11 cellular contexts compared by ENCODE assay signal in genomic region chr5:78627175-78627574, GRCh38. TPM values are rescaled to one million over a fixed set of nuclear protein-coding genes. Genes with fewer than 3 reads are reported as not detected.
DNase-seq lines count a peak whose midpoint lies in the region; ATAC-seq and TF ChIP-seq lines count a peak whose summit lies in the region.
"Had no signal": no experiment of that assay in that cellular context is flagged by ENCODE, and none has a peak within 500 bp of the region (broad histone marks: within the 10 kb centered on the region; RNA-seq: fewer than 3 reads in every experiment).

No MANE protein-coding gene starts in this region.

- peak; percentile 50 for DNase-seq in Ammon's horn (ENCODE audit: low spot score)
- DNase-seq in MM.1S, result no peak
- DNase-seq in mammary epithelial cell, result no peak
- DNase-seq in stimulated activated CD4-positive, alpha-beta T cell treated with anti-CD3 and anti-CD28 coated beads, Interleukin-2, amount 100 ng/mL, for 24 hours, result no peak
- no peak for DNase-seq in CD4-positive, alpha-beta T cell
- DNase-seq in stimulated activated CD4-positive, alpha-beta T cell treated with anti-CD3 and anti-CD28 coated beads, Interleukin-4, amount 100 ng/mL, for 1 hour, result no peak
- DNase-seq: GDM1, T1000 had no signal

- H3K4me2 ChIP-seq in MM.1S (ENCODE audit: low read depth, low read length) (no peak overlapping the region), mammary epithelial cell (ENCODE audit: insufficient read depth, low read depth, low read length) (no peak overlapping the region)
- H3K4me2 ChIP-seq: KMS-11 had no signal

- H3K36me3 ChIP-seq in MM.1S (replicated peaks; ENCODE audit: insufficient read depth, low read length) (no peaks in the 10 kb centered on the region), mammary epithelial cell (ENCODE audit: insufficient read depth, low read length) (peaks cover 17% of the 10 kb centered on the region), mesodermal cell (ENCODE audit: control insufficient read depth, insufficient read depth, low read length) (peaks cover 57% of the 10 kb centered on the region)

- H3K9me3 Mint-ChIP-seq in CD4-positive, alpha-beta T cell, result no peaks in the 10 kb centered on the region

- no peaks in the 10 kb centered on the region for H3K79me2 ChIP-seq in MM.1S (ENCODE audit: low read length)
- peaks cover 90% of the 10 kb centered on the region for H3K79me2 ChIP-seq in mammary epithelial cell (ENCODE audit: insufficient read depth, low read length)

- dilution Hi-C loops in mammary epithelial cell (cut with HindIII; ENCODE audit: low sequenced_read_pairs), result loop anchor here (5.0 kb wide), 2 partner anchors 35 to 70 kb away; no protein-coding TSS in a partner anchor

- H2AFZ ChIP-seq in MM.1S (ENCODE audit: low read length) (no peak overlapping the region), mammary epithelial cell (ENCODE audit: low read depth, low read length) (no peak overlapping the region)

- H3K9me3 ChIP-seq in MM.1S (replicated peaks; ENCODE audit: insufficient read depth, low read length), result no peaks in the 10 kb centered on the region
- H3K9me3 ChIP-seq in mammary epithelial cell (replicated peaks; ENCODE audit: insufficient read depth, low read length), result no peaks in the 10 kb centered on the region
- peaks cover 2% of the 10 kb centered on the region for H3K9me3 ChIP-seq in mesodermal cell (ENCODE audit: control insufficient read depth, low read length)
- H3K9me3 ChIP-seq in CD4-positive, alpha-beta T cell (ENCODE audit: control insufficient read depth, low read length), result no peaks in the 10 kb centered on the region

- no peak for ATAC-seq in CD4-positive, alpha-beta T cell (ENCODE audit: poor library complexity)
- no peak for ATAC-seq in GM18858 (IDR thresholded peaks at IDR 0.05; ENCODE audit: unreplicated experiment)

- H3K27ac Mint-ChIP-seq in CD4-positive, alpha-beta T cell, result no peak overlapping the region

- H3K4me3 ChIP-seq in MM.1S (ENCODE audit: low read length), result no peak overlapping the region
- H3K4me3 ChIP-seq in mammary epithelial cell (replicated peaks in 1 of 3; ENCODE audit: insufficient read depth in 1 of 3, low read depth in 2 of 3, low read length in 3 of 3), result no peak overlapping the region
- H3K4me3 ChIP-seq in mesodermal cell (ENCODE audit: extremely low read depth, insufficient read depth, low read length, poor library complexity, severe bottlenecking), result no peak overlapping the region

- in situ Hi-C loops in mammary epithelial cell (cut with MboI; ENCODE audit: low sequenced_read_pairs in 2 of 2), result loop anchor here in 1 of 2 donors (25.0 kb wide), 1 partner anchor 260 kb away; no protein-coding TSS in a partner anchor

- 67% methylated on average over 3 of the region's 3 CpGs for WGBS in mammary epithelial cell (ENCODE audit: low coverage, missing lambda C conversion rate)
- 87 to 96% methylated on average over 3 of the region's 3 CpGs for WGBS in mesodermal cell (ENCODE audit: insufficient coverage in 2 of 2), 2 experiments

- H3K27me3 Mint-ChIP-seq in CD4-positive, alpha-beta T cell, result peaks cover 12% of the 10 kb centered on the region

- BruUV-seq in mammary epithelial cell (replicated peaks; lab: Mats Ljungman, UMichigan), result no TSS peak

- CTCF ChIA-PET in mammary epithelial cell (lab: Charles Lee; ENCODE audit: low non-redundant PET), result no interaction called here
- CTCF ChIA-PET in CD4-positive, alpha-beta T cell (lab: Charles Lee), result no interaction called here

- H3K9me2 ChIP-seq in MM.1S (replicated peaks; ENCODE audit: insufficient read depth, low read length), result no peaks in the 10 kb centered on the region

- intact Hi-C loops in mammary epithelial cell (cut with micrococcal nuclease), result no loop called here
- intact Hi-C loops in CD4-positive, alpha-beta T cell (cut with DNase I, micrococcal nuclease), result no loop called here

- H3K36me3 Mint-ChIP-seq in CD4-positive, alpha-beta T cell (ENCODE audit: low read depth), result no peaks in the 10 kb centered on the region

- H3K4me1 ChIP-seq in MM.1S (ENCODE audit: low read length) (no peaks in the 10 kb centered on the region), mammary epithelial cell (ENCODE audit: insufficient read depth, low read length) (peaks cover 6% of the 10 kb centered on the region), mesodermal cell (ENCODE audit: control insufficient read depth, insufficient read depth, low read length, poor library complexity, severe bottlenecking) (peaks cover 33% of the 10 kb centered on the region)

- H3K27ac ChIP-seq in MM.1S (ENCODE audit: low read length) (no peak overlapping the region), mammary epithelial cell (ENCODE audit: insufficient read depth, low read depth, low read length) (no peak overlapping the region), mesodermal cell (ENCODE audit: low read depth, low read length, severe bottlenecking) (peak overlapping the region; percentile 6)
- H3K27ac ChIP-seq in CD4-positive, alpha-beta T cell (ENCODE audit: low read depth, low read length), result no peak overlapping the region
- H3K27ac ChIP-seq: KMS-11 had no signal

- H3K27me3 ChIP-seq in MM.1S (replicated peaks; ENCODE audit: insufficient read depth, low read length) (no peaks in the 10 kb centered on the region), mammary epithelial cell (ENCODE audit: insufficient read depth, low read length) (no peaks in the 10 kb centered on the region)
- H3K27me3 ChIP-seq in CD4-positive, alpha-beta T cell (ENCODE audit: control insufficient read depth, insufficient read depth, low read length), result no peaks in the 10 kb centered on the region

- H3F3A ChIP-seq in MM.1S (ENCODE audit: insufficient read depth, low read length), result no peaks in the 10 kb centered on the region

- H3K9ac ChIP-seq in MM.1S (ENCODE audit: low read length) (no peak overlapping the region), mammary epithelial cell (ENCODE audit: insufficient read depth, low read length) (no peak overlapping the region)
- H3K9ac ChIP-seq: KMS-11 had no signal

- no peaks in the 10 kb centered on the region for H3K4me1 Mint-ChIP-seq in CD4-positive, alpha-beta T cell (ENCODE audit: low read depth)

- H3K4me3 Mint-ChIP-seq in CD4-positive, alpha-beta T cell, result no peak overlapping the region

- TF ChIP-seq CTCF in MM.1S (IDR thresholded peaks at IDR 0.05; ENCODE audit: low read length) (peak; percentile 17), mammary epithelial cell (conservative IDR thresholded peaks at IDR 0.05 in 1 of 2, IDR thresholded peaks at IDR 0.05 in 1 of 2; ENCODE audit: extremely low read depth in 1 of 2, insufficient read depth in 1 of 2, low read depth in 1 of 2, low read length in 2 of 2) (peak; percentile 29 to 39)
- no peak for TF ChIP-seq CTCF in CD4-positive, alpha-beta T cell (IDR thresholded peaks at IDR 0.05)

- H4K20me1 ChIP-seq in MM.1S (ENCODE audit: insufficient read depth, low read length), result no peaks in the 10 kb centered on the region
- H4K20me1 ChIP-seq in mammary epithelial cell (ENCODE audit: insufficient read depth, low read length), result no peaks in the 10 kb centered on the region

- POLR2A ChIA-PET in CD4-positive, alpha-beta T cell (lab: Charles Lee), result no interaction called here

RNA-seq across cellular contexts. Expression of gene LHFPL2, which starts 21.4 kb away (rescaled TPM):
- total RNA-seq in mammary epithelial cell, result 10 to 100 TPM; 52.5 to 53.5 TPM
- 11.5 TPM for polyA plus RNA-seq in mammary epithelial cell
- polyA minus RNA-seq in mammary epithelial cell, result 20.2 TPM
- polyA plus RNA-seq in mesodermal cell (2013, experiment 1 of 2), result 40.1 TPM
- 47.4 TPM for polyA plus RNA-seq in mesodermal cell (2013, experiment 2 of 2)
- under 1 TPM; 0.19 to 0.25 TPM for total RNA-seq in CD4-positive, alpha-beta T cell

Comparison
In these comparisons a context has a peak if more than half of its experiments do, and no peak if none do; other contexts are left out.
1. RNA of gene LHFPL2, which starts 21.4 kb away (total RNA-seq): 52.5 to 53.5 TPM in mammary epithelial cell; 0.19 to 0.25 TPM in CD4-positive, alpha-beta T cell; every median in the first group is over 10 times any median in the second.